ENCODE assay signal across 1 cellular context in genomic region chr11:47766363-47767227, GRCh38.
TF ChIP-seq lines count a peak whose summit lies in the region.

No MANE protein-coding gene starts in this region.

TF ChIP-seq in K562, 482 proteins besides CTCF, POLR2A, EP300 and RAD21 (continued from another document and continues in another):
- TF ChIP-seq CHD7 (IDR thresholded peaks at IDR 0.05; ENCODE audit: low read depth, low read length) = no peak
- TF ChIP-seq CHCHD3 (CRISPR knock-in tag; IDR thresholded peaks at IDR 0.05) = no peak
- peak; percentile 63 for TF ChIP-seq EP400 (IDR thresholded peaks at IDR 0.05)
- TF ChIP-seq XRCC5 (IDR thresholded peaks at IDR 0.05; ENCODE audit: low read depth, low read length) = no peak
- peak; percentile 0 for TF ChIP-seq POLR2B (IDR thresholded peaks at IDR 0.05; ENCODE audit: low read depth, partially characterized antibody)
- TF ChIP-seq TEAD4 (IDR thresholded peaks at IDR 0.05; ENCODE audit: low read length) = no peak
- TF ChIP-seq TEAD4 (CRISPR knock-in tag; IDR thresholded peaks at IDR 0.05; ENCODE audit: borderline replicate concordance) = peak; percentile 64; the same call in 1 of the 2 replicates
- no peak for TF ChIP-seq MCM5 (IDR thresholded peaks at IDR 0.05; ENCODE audit: low read depth)
- TF ChIP-seq NFE2 (IDR thresholded peaks at IDR 0.05; ENCODE audit: low read depth) = no peak
- TF ChIP-seq, protein P1, sequence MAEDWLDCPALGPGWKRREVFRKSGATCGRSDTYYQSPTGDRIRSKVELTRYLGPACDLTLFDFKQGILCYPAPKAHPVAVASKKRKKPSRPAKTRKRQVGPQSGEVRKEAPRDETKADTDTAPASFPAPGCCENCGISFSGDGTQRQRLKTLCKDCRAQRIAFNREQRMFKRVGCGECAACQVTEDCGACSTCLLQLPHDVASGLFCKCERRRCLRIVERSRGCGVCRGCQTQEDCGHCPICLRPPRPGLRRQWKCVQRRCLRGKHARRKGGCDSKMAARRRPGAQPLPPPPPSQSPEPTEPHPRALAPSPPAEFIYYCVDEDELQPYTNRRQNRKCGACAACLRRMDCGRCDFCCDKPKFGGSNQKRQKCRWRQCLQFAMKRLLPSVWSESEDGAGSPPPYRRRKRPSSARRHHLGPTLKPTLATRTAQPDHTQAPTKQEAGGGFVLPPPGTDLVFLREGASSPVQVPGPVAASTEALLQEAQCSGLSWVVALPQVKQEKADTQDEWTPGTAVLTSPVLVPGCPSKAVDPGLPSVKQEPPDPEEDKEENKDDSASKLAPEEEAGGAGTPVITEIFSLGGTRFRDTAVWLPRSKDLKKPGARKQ (CRISPR knock-in tag; IDR thresholded peaks at IDR 0.05) = no peak
- TF ChIP-seq CBX1 (IDR thresholded peaks at IDR 0.05; ENCODE audit: low read depth) = 0 out of 2 replicates have a peak, but pooled peaks have one; percentile 43
- no peak for TF ChIP-seq HDAC3 (IDR thresholded peaks at IDR 0.05; ENCODE audit: borderline replicate concordance, partially characterized antibody)
- no peak for TF ChIP-seq ZNF239 (CRISPR knock-in tag; IDR thresholded peaks at IDR 0.05)
- TF ChIP-seq ZNF311 (CRISPR knock-in tag; IDR thresholded peaks at IDR 0.05) = no peak
- TF ChIP-seq HDAC1 (IDR thresholded peaks at IDR 0.05) = peak in 1 of 2 experiments; percentile 38; a peak in 1 of 4 replicates
- TF ChIP-seq, protein P2, sequence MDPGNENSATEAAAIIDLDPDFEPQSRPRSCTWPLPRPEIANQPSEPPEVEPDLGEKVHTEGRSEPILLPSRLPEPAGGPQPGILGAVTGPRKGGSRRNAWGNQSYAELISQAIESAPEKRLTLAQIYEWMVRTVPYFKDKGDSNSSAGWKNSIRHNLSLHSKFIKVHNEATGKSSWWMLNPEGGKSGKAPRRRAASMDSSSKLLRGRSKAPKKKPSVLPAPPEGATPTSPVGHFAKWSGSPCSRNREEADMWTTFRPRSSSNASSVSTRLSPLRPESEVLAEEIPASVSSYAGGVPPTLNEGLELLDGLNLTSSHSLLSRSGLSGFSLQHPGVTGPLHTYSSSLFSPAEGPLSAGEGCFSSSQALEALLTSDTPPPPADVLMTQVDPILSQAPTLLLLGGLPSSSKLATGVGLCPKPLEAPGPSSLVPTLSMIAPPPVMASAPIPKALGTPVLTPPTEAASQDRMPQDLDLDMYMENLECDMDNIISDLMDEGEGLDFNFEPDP (CRISPR knock-in tag; IDR thresholded peaks at IDR 0.05) = no peak
- no peak for TF ChIP-seq KLF16 (IDR thresholded peaks at IDR 0.05)
- no peak for TF ChIP-seq C11orf30 (IDR thresholded peaks at IDR 0.05; ENCODE audit: low read depth)
- TF ChIP-seq ZBTB17 (CRISPR knock-in tag; IDR thresholded peaks at IDR 0.05) = peak; percentile 43; the same call in 1 of the 2 replicates
- no peak for TF ChIP-seq MTA3 (IDR thresholded peaks at IDR 0.05; ENCODE audit: borderline replicate concordance)
- peak; percentile 38; the same call in 1 of the 2 replicates for TF ChIP-seq ESRRA (IDR thresholded peaks at IDR 0.05; ENCODE audit: borderline replicate concordance, low read depth)
- TF ChIP-seq FOXA3 (CRISPR knock-in tag; conservative IDR thresholded peaks at IDR 0.05 in 1 of 2, IDR thresholded peaks at IDR 0.05 in 1 of 2) = peak in 1 of 2 experiments; percentile 69; a peak in 1 of 4 replicates
- peak; percentile 65 for TF ChIP-seq FIP1L1 (IDR thresholded peaks at IDR 0.05; ENCODE audit: low read depth, low read length, poor library complexity, severe bottlenecking)
- TF ChIP-seq RBM22 (IDR thresholded peaks at IDR 0.05; ENCODE audit: low read depth, low read length, poor library complexity, severe bottlenecking) = peak; percentile 34
- TF ChIP-seq XRCC4 (IDR thresholded peaks at IDR 0.05; ENCODE audit: extremely low read depth, insufficient read depth, insufficient read length) = no peak
- no peak for TF ChIP-seq CXXC5 (CRISPR knock-in tag; IDR thresholded peaks at IDR 0.05)
- TF ChIP-seq ZBTB7A (IDR thresholded peaks at IDR 0.05; ENCODE audit: borderline replicate concordance, control insufficient read depth, low read depth, low read length) = 0 out of 2 replicates have a peak, but pooled peaks have one; percentile 51
- TF ChIP-seq, protein P3, sequence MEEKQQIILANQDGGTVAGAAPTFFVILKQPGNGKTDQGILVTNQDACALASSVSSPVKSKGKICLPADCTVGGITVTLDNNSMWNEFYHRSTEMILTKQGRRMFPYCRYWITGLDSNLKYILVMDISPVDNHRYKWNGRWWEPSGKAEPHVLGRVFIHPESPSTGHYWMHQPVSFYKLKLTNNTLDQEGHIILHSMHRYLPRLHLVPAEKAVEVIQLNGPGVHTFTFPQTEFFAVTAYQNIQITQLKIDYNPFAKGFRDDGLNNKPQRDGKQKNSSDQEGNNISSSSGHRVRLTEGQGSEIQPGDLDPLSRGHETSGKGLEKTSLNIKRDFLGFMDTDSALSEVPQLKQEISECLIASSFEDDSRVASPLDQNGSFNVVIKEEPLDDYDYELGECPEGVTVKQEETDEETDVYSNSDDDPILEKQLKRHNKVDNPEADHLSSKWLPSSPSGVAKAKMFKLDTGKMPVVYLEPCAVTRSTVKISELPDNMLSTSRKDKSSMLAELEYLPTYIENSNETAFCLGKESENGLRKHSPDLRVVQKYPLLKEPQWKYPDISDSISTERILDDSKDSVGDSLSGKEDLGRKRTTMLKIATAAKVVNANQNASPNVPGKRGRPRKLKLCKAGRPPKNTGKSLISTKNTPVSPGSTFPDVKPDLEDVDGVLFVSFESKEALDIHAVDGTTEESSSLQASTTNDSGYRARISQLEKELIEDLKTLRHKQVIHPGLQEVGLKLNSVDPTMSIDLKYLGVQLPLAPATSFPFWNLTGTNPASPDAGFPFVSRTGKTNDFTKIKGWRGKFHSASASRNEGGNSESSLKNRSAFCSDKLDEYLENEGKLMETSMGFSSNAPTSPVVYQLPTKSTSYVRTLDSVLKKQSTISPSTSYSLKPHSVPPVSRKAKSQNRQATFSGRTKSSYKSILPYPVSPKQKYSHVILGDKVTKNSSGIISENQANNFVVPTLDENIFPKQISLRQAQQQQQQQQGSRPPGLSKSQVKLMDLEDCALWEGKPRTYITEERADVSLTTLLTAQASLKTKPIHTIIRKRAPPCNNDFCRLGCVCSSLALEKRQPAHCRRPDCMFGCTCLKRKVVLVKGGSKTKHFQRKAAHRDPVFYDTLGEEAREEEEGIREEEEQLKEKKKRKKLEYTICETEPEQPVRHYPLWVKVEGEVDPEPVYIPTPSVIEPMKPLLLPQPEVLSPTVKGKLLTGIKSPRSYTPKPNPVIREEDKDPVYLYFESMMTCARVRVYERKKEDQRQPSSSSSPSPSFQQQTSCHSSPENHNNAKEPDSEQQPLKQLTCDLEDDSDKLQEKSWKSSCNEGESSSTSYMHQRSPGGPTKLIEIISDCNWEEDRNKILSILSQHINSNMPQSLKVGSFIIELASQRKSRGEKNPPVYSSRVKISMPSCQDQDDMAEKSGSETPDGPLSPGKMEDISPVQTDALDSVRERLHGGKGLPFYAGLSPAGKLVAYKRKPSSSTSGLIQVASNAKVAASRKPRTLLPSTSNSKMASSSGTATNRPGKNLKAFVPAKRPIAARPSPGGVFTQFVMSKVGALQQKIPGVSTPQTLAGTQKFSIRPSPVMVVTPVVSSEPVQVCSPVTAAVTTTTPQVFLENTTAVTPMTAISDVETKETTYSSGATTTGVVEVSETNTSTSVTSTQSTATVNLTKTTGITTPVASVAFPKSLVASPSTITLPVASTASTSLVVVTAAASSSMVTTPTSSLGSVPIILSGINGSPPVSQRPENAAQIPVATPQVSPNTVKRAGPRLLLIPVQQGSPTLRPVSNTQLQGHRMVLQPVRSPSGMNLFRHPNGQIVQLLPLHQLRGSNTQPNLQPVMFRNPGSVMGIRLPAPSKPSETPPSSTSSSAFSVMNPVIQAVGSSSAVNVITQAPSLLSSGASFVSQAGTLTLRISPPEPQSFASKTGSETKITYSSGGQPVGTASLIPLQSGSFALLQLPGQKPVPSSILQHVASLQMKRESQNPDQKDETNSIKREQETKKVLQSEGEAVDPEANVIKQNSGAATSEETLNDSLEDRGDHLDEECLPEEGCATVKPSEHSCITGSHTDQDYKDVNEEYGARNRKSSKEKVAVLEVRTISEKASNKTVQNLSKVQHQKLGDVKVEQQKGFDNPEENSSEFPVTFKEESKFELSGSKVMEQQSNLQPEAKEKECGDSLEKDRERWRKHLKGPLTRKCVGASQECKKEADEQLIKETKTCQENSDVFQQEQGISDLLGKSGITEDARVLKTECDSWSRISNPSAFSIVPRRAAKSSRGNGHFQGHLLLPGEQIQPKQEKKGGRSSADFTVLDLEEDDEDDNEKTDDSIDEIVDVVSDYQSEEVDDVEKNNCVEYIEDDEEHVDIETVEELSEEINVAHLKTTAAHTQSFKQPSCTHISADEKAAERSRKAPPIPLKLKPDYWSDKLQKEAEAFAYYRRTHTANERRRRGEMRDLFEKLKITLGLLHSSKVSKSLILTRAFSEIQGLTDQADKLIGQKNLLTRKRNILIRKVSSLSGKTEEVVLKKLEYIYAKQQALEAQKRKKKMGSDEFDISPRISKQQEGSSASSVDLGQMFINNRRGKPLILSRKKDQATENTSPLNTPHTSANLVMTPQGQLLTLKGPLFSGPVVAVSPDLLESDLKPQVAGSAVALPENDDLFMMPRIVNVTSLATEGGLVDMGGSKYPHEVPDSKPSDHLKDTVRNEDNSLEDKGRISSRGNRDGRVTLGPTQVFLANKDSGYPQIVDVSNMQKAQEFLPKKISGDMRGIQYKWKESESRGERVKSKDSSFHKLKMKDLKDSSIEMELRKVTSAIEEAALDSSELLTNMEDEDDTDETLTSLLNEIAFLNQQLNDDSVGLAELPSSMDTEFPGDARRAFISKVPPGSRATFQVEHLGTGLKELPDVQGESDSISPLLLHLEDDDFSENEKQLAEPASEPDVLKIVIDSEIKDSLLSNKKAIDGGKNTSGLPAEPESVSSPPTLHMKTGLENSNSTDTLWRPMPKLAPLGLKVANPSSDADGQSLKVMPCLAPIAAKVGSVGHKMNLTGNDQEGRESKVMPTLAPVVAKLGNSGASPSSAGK (IDR thresholded peaks at IDR 0.05) = peak; percentile 86
- TF ChIP-seq MAFG (tag; conservative IDR thresholded peaks at IDR 0.05) = no peak
- TF ChIP-seq ZNF778 (CRISPR knock-in tag; IDR thresholded peaks at IDR 0.05) = no peak
